In genomic region chr2:190759749-190760213, GRCh38 we compare ENCODE assay signal across 11 cellular contexts.
DNase-seq lines count a peak whose midpoint lies in the region; ATAC-seq and TF ChIP-seq lines count a peak whose summit lies in the region.
"Had no signal": no experiment of that assay in that cellular context is flagged by ENCODE, and none has a peak within 500 bp of the region (broad histone marks: within the 10 kb centered on the region; RNA-seq: fewer than 3 reads in every experiment).

No MANE protein-coding gene starts in this region.

- no peaks in the 10 kb centered on the region for H3K27me3 Mint-ChIP-seq in CD4-positive, alpha-beta T cell

- H3K4me1 ChIP-seq in GM23248 (ENCODE audit: insufficient read depth) (peaks cover 13% of the 10 kb centered on the region; the same call in 1 of the 2 replicates), stomach (no peaks in the 10 kb centered on the region)

- H3K27ac ChIP-seq in GM23248 (no peak overlapping the region), stomach (peak overlapping the region in 2 of 5 donors; percentile 10 to 47)
- H3K27ac ChIP-seq in CD4-positive, alpha-beta T cell (ENCODE audit: low read depth, low read length): no peak overlapping the region

- H3K9me3 Mint-ChIP-seq in CD4-positive, alpha-beta T cell: no peaks in the 10 kb centered on the region

- H3K79me2 ChIP-seq in GM23248 (ENCODE audit: insufficient read depth): no peaks in the 10 kb centered on the region

- H3K4me2 ChIP-seq in GM23248 (ENCODE audit: unreplicated experiment): peak overlapping the region; percentile 73

- no peak for ATAC-seq in CD4-positive, alpha-beta T cell (ENCODE audit: poor library complexity)
- no peak for ATAC-seq in HG03280 (IDR thresholded peaks at IDR 0.05; ENCODE audit: unreplicated experiment)

- CTCF ChIA-PET in CD4-positive, alpha-beta T cell (lab: Charles Lee): no interaction called here

- H3K4me3 ChIP-seq in GM23248: no peak overlapping the region
- no peak overlapping the region for H3K4me3 ChIP-seq in stomach

- TF ChIP-seq EP300 in stomach (IDR thresholded peaks at IDR 0.05): no peak

- H3K9me2 ChIP-seq in GM23248 (ENCODE audit: insufficient read depth): no peaks in the 10 kb centered on the region

- POLR2A ChIA-PET in CD4-positive, alpha-beta T cell (lab: Charles Lee): no interaction called here

- H2AFZ ChIP-seq in GM23248: no peak overlapping the region

- H3K27ac Mint-ChIP-seq in CD4-positive, alpha-beta T cell: no peak overlapping the region

- in situ Hi-C loops in GM23248 (cut with MboI): no loop called here

- no peak overlapping the region for H3K4me3 Mint-ChIP-seq in CD4-positive, alpha-beta T cell

- TF ChIP-seq CTCF in CD4-positive, alpha-beta T cell (IDR thresholded peaks at IDR 0.05): no peak
- no peak for TF ChIP-seq CTCF in stomach (IDR thresholded peaks at IDR 0.05)

- H3F3A ChIP-seq in GM23248 (ENCODE audit: insufficient read depth): peaks cover 7% of the 10 kb centered on the region; the same call in 1 of the 2 replicates

- no peaks in the 10 kb centered on the region for H4K20me1 ChIP-seq in GM23248 (ENCODE audit: insufficient read depth)

- H3K9me3 ChIP-seq in GM23248 (ENCODE audit: low read depth) (no peaks in the 10 kb centered on the region), stomach (no peaks in the 10 kb centered on the region)
- H3K9me3 ChIP-seq in CD4-positive, alpha-beta T cell (ENCODE audit: control insufficient read depth, low read length): no peaks in the 10 kb centered on the region

- intact Hi-C loops in CD4-positive, alpha-beta T cell (cut with DNase I, micrococcal nuclease): no loop called here
- intact Hi-C loops in stomach (cut with DNase I; ENCODE audit: low total_unique reads): no loop called here

- peaks cover 5% of the 10 kb centered on the region for H3K4me1 Mint-ChIP-seq in CD4-positive, alpha-beta T cell (ENCODE audit: low read depth)

- H3K36me3 Mint-ChIP-seq in CD4-positive, alpha-beta T cell (ENCODE audit: low read depth): no peaks in the 10 kb centered on the region

- DNase-seq in A172 (ENCODE audit: low spot score) (peak; percentile 88), GM23248 (peak; percentile 84), SW480 (ENCODE audit: low spot score) (peak; percentile 75), fibroblast of the conjunctiva (ENCODE audit: low read depth) (peak; percentile 53), stomach (no peak)
- DNase-seq in CD4-positive, alpha-beta T cell: no peak
- no peak for DNase-seq in activated CD4-positive, alpha-beta T cell treated with anti-CD3 and anti-CD28 coated beads for 4 hours
- DNase-seq: aorta; DMS79 treated with DMSO at 0.1 percent for 48 hours; stimulated activated CD4-positive, alpha-beta T cell treated with anti-CD3 and anti-CD28 coated beads, Interleukin-4, amount 100 ng/mL, for 1 hour had no signal

- 68 to 71% methylated on average over 8 of the region's 8 CpGs for WGBS in GM23248 (ENCODE audit: low coverage in 1 of 2, low lambda C conversion rate in 2 of 2, missing lambda C conversion rate in 2 of 2), 2 experiments
- WGBS in stomach, 5 donors: 68 to 78% (median 77%) methylated on average over 5 to 8 of the region's 8 CpGs

- no peak overlapping the region for H3K9ac ChIP-seq in GM23248

- H3K27me3 ChIP-seq in GM23248 (replicated peaks; ENCODE audit: insufficient read depth): no peaks in the 10 kb centered on the region
- H3K27me3 ChIP-seq in CD4-positive, alpha-beta T cell (ENCODE audit: control insufficient read depth, insufficient read depth, low read length): no peaks in the 10 kb centered on the region
- H3K27me3 ChIP-seq in stomach: no peaks in the 10 kb centered on the region

- H3K36me3 ChIP-seq in GM23248 (ENCODE audit: low read depth) (no peaks in the 10 kb centered on the region), stomach (no peaks in the 10 kb centered on the region)

- TF ChIP-seq POLR2A in stomach (IDR thresholded peaks at IDR 0.05): no peak

Comparison
In these comparisons a context has a peak if more than half of its experiments do, and no peak if none do; other contexts are left out.
1. DNase-seq: peak in A172 (single experiment), GM23248 (single experiment), SW480 (single experiment) and fibroblast of the conjunctiva (single experiment); none in CD4-positive, alpha-beta T cell (0 of 10), activated CD4-positive, alpha-beta T cell treated with anti-CD3 and anti-CD28 coated beads for 4 hours (0 of 2) and stomach (single experiment).